In genomic region chr1:21090460-21090859, GRCh38 we compare ENCODE assay signal across 15 cellular contexts.
DNase-seq lines count a peak whose midpoint lies in the region; ATAC-seq, FAIRE-seq and TF ChIP-seq lines count a peak whose summit lies in the region.
"Had no signal": no experiment of that assay in that cellular context is flagged by ENCODE, and none has a peak within 500 bp of the region (broad histone marks: within the 10 kb centered on the region; RNA-seq: fewer than 3 reads in every experiment).

No MANE protein-coding gene starts in this region.

- H2AFZ ChIP-seq in keratinocyte (ENCODE audit: control insufficient read depth, low read length): no peak overlapping the region
- H2AFZ ChIP-seq: parathyroid adenoma had no signal

- H3K27me3 ChIP-seq in heart left ventricle (no peaks in the 10 kb centered on the region), keratinocyte (ENCODE audit: control insufficient read depth, extremely low read depth, insufficient read depth, low read length) (no peaks in the 10 kb centered on the region), thyroid gland (no peaks in the 10 kb centered on the region)
- H3K27me3 ChIP-seq: uterus had no signal

- peaks cover 0 to 7% (median 0%) of the 10 kb centered on the region in 12 donors for H3K9me3 ChIP-seq in heart left ventricle
- no peaks in the 10 kb centered on the region for H3K9me3 ChIP-seq in keratinocyte (ENCODE audit: control insufficient read depth, low read depth, low read length)
- H3K9me3 ChIP-seq in thyroid gland: no peaks in the 10 kb centered on the region
- H3K9me3 ChIP-seq: uterus had no signal

- WGBS in heart left ventricle, 4 donors: 6 to 18% (median 12%) methylated on average over 1 of the region's 1 CpG
- WGBS in thyroid gland, 2 donors: 2 to 7% methylated on average over 1 of the region's 1 CpG

- peak overlapping the region; percentile 9 for H3K4me3 Mint-ChIP-seq in activated B cell treated with CpG ODN at 0.5 μM for 24 hours
- H3K4me3 Mint-ChIP-seq: activated CD4-positive, alpha-beta T cell treated with anti-CD3 and anti-CD28 coated beads, Interleukin-2, amount 10 ng/mL, durations not matched to agents 24 days and 14 days had no signal

- H3K9ac ChIP-seq in keratinocyte (ENCODE audit: control insufficient read depth, extremely low read depth, insufficient read depth, low read length): peak overlapping the region; percentile 28
- H3K9ac ChIP-seq: KMS-11, parathyroid adenoma had no signal

- H3K4me1 ChIP-seq in heart left ventricle (peaks cover 0 to 29% (median 7%) of the 10 kb centered on the region in 12 donors), keratinocyte (ENCODE audit: control insufficient read depth, extremely low read depth, insufficient read depth, low read length) (peaks cover 18% of the 10 kb centered on the region), thyroid gland (peaks cover 23 to 27% of the 10 kb centered on the region in 2 donors)
- H3K4me1 ChIP-seq: parathyroid adenoma, uterus had no signal

- H3K27ac ChIP-seq in heart left ventricle: peak overlapping the region in 1 of 12 donors; percentile 80
- H3K27ac ChIP-seq in keratinocyte (ENCODE audit: control insufficient read depth, insufficient read depth, low read length): peak overlapping the region; percentile 62
- peak overlapping the region in 2 of 3 donors; percentile 17 to 28 for H3K27ac ChIP-seq in thyroid gland
- H3K27ac ChIP-seq: KMS-11, parathyroid adenoma had no signal

- H3K27ac Mint-ChIP-seq in activated B cell treated with CpG ODN at 0.5 μM for 24 hours: peak overlapping the region; percentile 15
- H3K27ac Mint-ChIP-seq: activated CD4-positive, alpha-beta T cell treated with anti-CD3 and anti-CD28 coated beads, Interleukin-2, amount 10 ng/mL, durations not matched to agents 24 days and 14 days had no signal

- H3K4me3 ChIP-seq in heart left ventricle (no peak overlapping the region), keratinocyte (ENCODE audit: control insufficient read depth in 2 of 3, extremely low read depth in 1 of 3, insufficient read depth in 2 of 3, low read depth in 1 of 3, low read length in 3 of 3) (no peak overlapping the region), thyroid gland (replicated peaks in 1 of 3) (no peak overlapping the region)
- H3K4me3 ChIP-seq: uterus had no signal

- H3K9me1 ChIP-seq in keratinocyte (ENCODE audit: control insufficient read depth, extremely low read depth, insufficient read depth, low read length): peaks cover 3% of the 10 kb centered on the region

- peak; percentile 36 for FAIRE-seq in keratinocyte (lab: Jason Lieb, UNC)

- dilution Hi-C loops in keratinocyte (cut with MboI; ENCODE audit: extremely low pct_ligation_motif_present, low sequenced_read_pairs): no loop called here

- H3K4me1 Mint-ChIP-seq in activated B cell treated with CpG ODN at 0.5 μM for 24 hours: peaks cover 30% of the 10 kb centered on the region

- no peaks in the 10 kb centered on the region for H3K27me3 Mint-ChIP-seq in activated B cell treated with CpG ODN at 0.5 μM for 24 hours
- H3K27me3 Mint-ChIP-seq: activated CD4-positive, alpha-beta T cell treated with anti-CD3 and anti-CD28 coated beads, Interleukin-2, amount 10 ng/mL, durations not matched to agents 24 days and 14 days had no signal

- peaks cover 0 to 22% (median 12%) of the 10 kb centered on the region in 9 donors for H3K36me3 ChIP-seq in heart left ventricle
- H3K36me3 ChIP-seq in keratinocyte (ENCODE audit: control insufficient read depth in 2 of 2, extremely low read depth in 1 of 2, insufficient read depth in 2 of 2, low read length in 2 of 2): peaks cover 3 to 9% of the 10 kb centered on the region in 2 experiments
- no peaks in the 10 kb centered on the region for H3K36me3 ChIP-seq in thyroid gland
- H3K36me3 ChIP-seq: uterus had no signal

- intact Hi-C loops in Right ventricle myocardium inferior (cut with DNase I): no loop called here
- intact Hi-C loops in heart left ventricle (cut with DNase I): no loop called here
- intact Hi-C loops in activated B cell treated with CpG ODN at 0.5 μM for 24 hours (cut with micrococcal nuclease): no loop called here
- intact Hi-C loops in thyroid gland (cut with DNase I): no loop called here

- no peaks in the 10 kb centered on the region for H3K9me3 Mint-ChIP-seq in activated B cell treated with CpG ODN at 0.5 μM for 24 hours
- H3K9me3 Mint-ChIP-seq: activated CD4-positive, alpha-beta T cell treated with anti-CD3 and anti-CD28 coated beads, Interleukin-2, amount 10 ng/mL, durations not matched to agents 24 days and 14 days had no signal

- H3K79me2 ChIP-seq in keratinocyte (ENCODE audit: control insufficient read depth, insufficient read depth, low read length): peaks cover 15% of the 10 kb centered on the region

- no peaks in the 10 kb centered on the region for H4K20me1 ChIP-seq in keratinocyte (ENCODE audit: control insufficient read depth, extremely low read depth, insufficient read depth, low read length)

- ATAC-seq in Right ventricle myocardium inferior (peak; percentile 37), heart left ventricle (no peak), activated B cell treated with CpG ODN at 0.5 μM for 24 hours (ENCODE audit: low read depth) (no peak), HG02970 (IDR thresholded peaks at IDR 0.05; ENCODE audit: low FRiP score, unreplicated experiment) (no peak)

- DNase-seq in Right ventricle myocardium inferior (ENCODE audit: missing footprints) (no peak), heart left ventricle (no peak), activated B cell treated with CpG ODN at 0.5 μM for 24 hours (no peak), keratinocyte (ENCODE audit: low read depth, low spot score) (no peak), thyroid gland (no peak), occipital lobe (lab: John Stamatoyannopoulos, UW) (no peak), dermis blood vessel endothelial cell (no peak)
- DNase-seq: activated CD4-positive, alpha-beta T cell treated with anti-CD3 and anti-CD28 coated beads, Interleukin-2, amount 10 ng/mL, durations not matched to agents 24 days and 14 days; NCI-H2081; NK-92 treated with Interleukin-12 subunit alpha and Interleukin-12 subunit beta, amount 100 ng/mL, for 24 hours; T-helper 1 cell had no signal

- peaks cover 45% of the 10 kb centered on the region for H3K36me3 Mint-ChIP-seq in activated B cell treated with CpG ODN at 0.5 μM for 24 hours (ENCODE audit: low read depth)

- no peak for TF ChIP-seq POLR2A in heart left ventricle (IDR thresholded peaks at IDR 0.05)
- TF ChIP-seq POLR2A in thyroid gland (IDR thresholded peaks at IDR 0.05): no peak

- peak overlapping the region; percentile 65 for H3K4me2 ChIP-seq in keratinocyte (ENCODE audit: control insufficient read depth, extremely low read depth, insufficient read depth, low read depth, low read length)
- H3K4me2 ChIP-seq: KMS-11 had no signal

- POLR2A ChIA-PET in activated B cell treated with CpG ODN at 0.5 μM for 24 hours (lab: Charles Lee): no interaction called here

- no peak for TF ChIP-seq CTCF in heart left ventricle (IDR thresholded peaks at IDR 0.05)
- TF ChIP-seq CTCF in activated B cell treated with CpG ODN at 0.5 μM for 24 hours (IDR thresholded peaks at IDR 0.05): no peak
- TF ChIP-seq CTCF in keratinocyte (optimal IDR thresholded peaks at IDR 0.05 in 1 of 3, IDR thresholded peaks at IDR 0.05 in 1 of 3, conservative IDR thresholded peaks at IDR 0.05 in 1 of 3; ENCODE audit: extremely low read depth in 1 of 3, insufficient read depth in 2 of 3, low read length in 3 of 3): no peak
- no peak for TF ChIP-seq CTCF in thyroid gland (IDR thresholded peaks at IDR 0.05)

- CTCF ChIA-PET in activated B cell treated with CpG ODN at 0.5 μM for 24 hours (lab: Charles Lee): no interaction called here
